ENCODE assay signal across 8 cellular contexts in genomic region chr5:152142845-152143469, GRCh38.
DNase-seq lines count a peak whose midpoint lies in the region; ATAC-seq and TF ChIP-seq lines count a peak whose summit lies in the region.

No MANE protein-coding gene starts in this region.

- H3K4me2 ChIP-seq in IMR-90 (ENCODE audit: low read depth, low read length), result no peak overlapping the region

- no peaks in the 10 kb centered on the region for H3K9me1 ChIP-seq in IMR-90 (ENCODE audit: insufficient read depth, low read length)

- H3K14ac ChIP-seq in IMR-90 (replicated peaks; ENCODE audit: low read depth, low read length), result no peak overlapping the region

- H2BK5ac ChIP-seq in IMR-90 (ENCODE audit: low read depth, low read length, poor library complexity, severe bottlenecking), result no peak overlapping the region

- no CpG with 5 or more reads among the region's 3 CpGs for WGBS in IMR-90 (ENCODE audit: extremely low coverage in 2 of 2, insufficient read length in 1 of 2), 2 experiments
- WGBS in prostate gland, result 27% methylated on average over 3 of the region's 3 CpGs

- in situ Hi-C loops in IMR-90 (cut with MboI; ENCODE audit: low sequenced_read_pairs) (loop anchor here (5.0 kb wide), 1 partner anchor 316 kb away; no protein-coding TSS in a partner anchor), SK-MEL-5 (cut with HindIII; ENCODE audit: low pct_unique_long_range_greater_than_20kb, low sequenced_read_pairs) (no loop called here)

- H4K8ac ChIP-seq in IMR-90 (ENCODE audit: low read depth in 2 of 2, low read length in 2 of 2), result no peak overlapping the region

- no peak overlapping the region for H3K9ac ChIP-seq in IMR-90 (ENCODE audit: low read depth, low read length)

- H3K36me3 ChIP-seq in IMR-90 (ENCODE audit: control insufficient read depth, insufficient read depth, low read length) (no peaks in the 10 kb centered on the region), prostate gland (no peaks in the 10 kb centered on the region)

- CTCF ChIA-PET in IMR-90 (lab: Yijun Ruan, JAX), result interaction anchor here (1.2 to 1.7 kb wide), 4 partner anchors 20 to 318 kb away, joined by 3 to 23 read pairs (median 4); no protein-coding TSS in a partner anchor

- H3K4ac ChIP-seq in IMR-90 (ENCODE audit: low read depth, low read length), result no peak overlapping the region

- H4K5ac ChIP-seq in IMR-90 (ENCODE audit: low read depth, low read length), result no peak overlapping the region

- H3K4me1 ChIP-seq in IMR-90 (ENCODE audit: control insufficient read depth, insufficient read depth, low read length), result no peaks in the 10 kb centered on the region
- no peaks in the 10 kb centered on the region for H3K4me1 ChIP-seq in prostate gland (replicated peaks)

- no peaks in the 10 kb centered on the region for H3K79me1 ChIP-seq in IMR-90 (ENCODE audit: low read depth in 1 of 2, low read length in 2 of 2)

- intact Hi-C loops in IMR-90 (cut with micrococcal nuclease), result loop anchor here (1.0 to 10.0 kb wide), 3 partner anchors 318 to 1822 kb away; partner anchors contain the start of gene G3BP1
- intact Hi-C loops in prostate gland (cut with DNase I), result loop anchor here (2.0 kb wide), 1 partner anchor 318 kb away; no protein-coding TSS in a partner anchor

- dilution Hi-C loops in IMR-90 (cut with HindIII; ENCODE audit: low sequenced_read_pairs, unreplicated experiment), result no loop called here

- H2AFZ ChIP-seq in IMR-90 (replicated peaks; ENCODE audit: low read length, poor library complexity), result peak overlapping the region; percentile 51

- no peak overlapping the region for H3K56ac ChIP-seq in IMR-90 (ENCODE audit: extremely low read depth, insufficient read depth, low read length)

- no peak overlapping the region for H2AK5ac ChIP-seq in IMR-90 (ENCODE audit: low read depth, low read length)

- H4K91ac ChIP-seq in IMR-90 (ENCODE audit: insufficient read depth, low read depth, low read length), result no peak overlapping the region

- no peak overlapping the region for H2BK120ac ChIP-seq in IMR-90 (ENCODE audit: low read depth, low read length)

- H3K18ac ChIP-seq in IMR-90 (ENCODE audit: low read depth, low read length), result no peak overlapping the region

- H3K23ac ChIP-seq in IMR-90 (ENCODE audit: low read depth, low read length), result no peak overlapping the region

- no peak overlapping the region for H2AK9ac ChIP-seq in IMR-90 (replicated peaks; ENCODE audit: low read depth, low read length, poor library complexity)

- ATAC-seq in GM21390 (IDR thresholded peaks at IDR 0.05; ENCODE audit: unreplicated experiment) (peak; percentile 74), IMR-90 (ENCODE audit: low read depth) (peak; percentile 94), HG03521 (IDR thresholded peaks at IDR 0.05; ENCODE audit: unreplicated experiment) (no peak)

- H3K27me3 ChIP-seq in IMR-90 (ENCODE audit: control insufficient read depth, insufficient read depth, low read length) (no peaks in the 10 kb centered on the region), prostate gland (replicated peaks; ENCODE audit: insufficient read depth) (no peaks in the 10 kb centered on the region)

- no peak overlapping the region for H2BK15ac ChIP-seq in IMR-90 (ENCODE audit: low read depth, low read length)

- H3K4me3 ChIP-seq in IMR-90 (ENCODE audit: insufficient read depth, low read depth, low read length) (no peak overlapping the region), prostate gland (no peak overlapping the region)

- BruUV-seq in IMR-90 (replicated peaks; lab: Mats Ljungman, UMichigan), result no TSS peak

- TF ChIP-seq POLR2A in IMR-90 (IDR thresholded peaks at IDR 0.05; ENCODE audit: low read depth, low read length), result no peak
- no peak for TF ChIP-seq POLR2A in prostate gland (IDR thresholded peaks at IDR 0.05)

- no peak overlapping the region for H2BK20ac ChIP-seq in IMR-90 (ENCODE audit: low read depth, low read length)

- H4K20me1 ChIP-seq in IMR-90 (ENCODE audit: insufficient read depth, low read length), result no peaks in the 10 kb centered on the region

- POLR2A ChIA-PET in IMR-90 (lab: Charles Lee; ENCODE audit: unreplicated experiment), result interaction anchor here (1.0 kb wide), 1 partner anchor 317 kb away, joined by 3 read pairs; no protein-coding TSS in a partner anchor

- TF ChIP-seq RAD21 in IMR-90 (IDR thresholded peaks at IDR 0.05; ENCODE audit: low read length), result peak; percentile 67

- TF ChIP-seq CTCF in IMR-90 (conservative IDR thresholded peaks at IDR 0.05; ENCODE audit: low read depth, low read length) (peak; percentile 70), prostate gland (IDR thresholded peaks at IDR 0.05) (peak; percentile 43 to 65 (median 59))

- H3K27ac ChIP-seq in IMR-90 (ENCODE audit: insufficient read depth, low read length) (no peak overlapping the region), prostate gland (no peak overlapping the region)

- DNase-seq in DMS 273 treated with DMSO at 0.1 percent for 48 hours (lab: John Stamatoyannopoulos, UW) (peak; percentile 15), IMR-90 (peak; percentile 50), SK-MEL-5 (ENCODE audit: low read depth, low spot score) (peak; percentile 63), glomerular visceral epithelial cell (ENCODE audit: extremely low spot score) (peak; percentile 59), prostate gland (ENCODE audit: low spot score) (peak; percentile 28)
- peak; percentile 65 for DNase-seq in activated naive CD4-positive, alpha-beta T cell treated with Interleukin-2 at 50 U/mL for 16 hours

- H3K9me3 ChIP-seq in IMR-90 (ENCODE audit: control insufficient read depth, insufficient read depth, low read length), result no peaks in the 10 kb centered on the region
- H3K9me3 ChIP-seq in prostate gland, result no peaks in the 10 kb centered on the region

TF ChIP-seq in IMR-90, 13 proteins besides CTCF, POLR2A, EP300 and RAD21:
- TF ChIP-seq RCOR1 (IDR thresholded peaks at IDR 0.05; ENCODE audit: insufficient replicate concordance, low read length) (no peak), CHD1 (IDR thresholded peaks at IDR 0.05; ENCODE audit: low read depth, low read length) (no peak), SMC3 (IDR thresholded peaks at IDR 0.05; ENCODE audit: low read depth, low read length) (peak; percentile 57)

Comparison
In these comparisons a context has a peak if more than half of its experiments do, and no peak if none do; other contexts are left out.
1. DNase-seq: peak in every context shown above with its lines; median percentile 65 in activated naive CD4-positive, alpha-beta T cell treated with Interleukin-2 at 50 U/mL for 16 hours; 63 in SK-MEL-5; 59 in glomerular visceral epithelial cell; 50 in IMR-90; 28 in prostate gland; 15 in DMS 273 treated with DMSO at 0.1 percent for 48 hours.